7 cellular contexts compared by ENCODE assay signal in the genomic region with DNA sequence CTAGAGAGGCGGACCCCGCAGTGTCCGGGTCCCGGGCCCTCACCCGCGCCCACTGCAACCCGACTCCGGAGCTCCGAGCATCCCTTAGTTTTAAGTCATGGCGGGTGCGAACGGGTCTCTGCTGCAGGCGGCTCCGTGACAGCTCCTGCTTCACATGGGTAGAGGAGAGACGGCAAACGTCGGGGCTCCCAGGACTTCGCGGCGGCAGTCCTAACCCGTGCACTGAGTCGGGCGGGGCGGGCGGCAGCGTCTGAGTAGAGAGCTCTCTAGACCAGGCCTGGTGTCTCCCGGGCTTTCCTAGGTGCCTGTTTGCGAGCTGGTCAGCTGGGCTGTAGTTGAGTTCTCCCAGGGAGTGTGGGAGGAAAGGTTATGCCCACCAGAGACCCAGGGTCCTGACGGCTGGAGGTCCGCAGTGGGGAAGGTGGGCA. TPM values are rescaled to one million over a fixed set of nuclear protein-coding genes. Genes with fewer than 3 reads are reported as not detected.
DNase-seq lines count a peak whose midpoint lies in the region; ATAC-seq and TF ChIP-seq lines count a peak whose summit lies in the region.

No MANE protein-coding gene starts in this region.

- H3K27ac ChIP-seq in HCT116 (ENCODE audit: low read depth, low read length) (peak overlapping the region; percentile 55; the same call in 1 of the 2 replicates), SK-N-SH (ENCODE audit: low read depth in 2 of 2, low read length in 1 of 2) (peak overlapping the region; percentile 33 to 39; a peak in 2 of 4 replicates), gastrocnemius medialis (peak overlapping the region; percentile 70 to 88 (median 78))

- H3K4me1 ChIP-seq in HCT116 (ENCODE audit: control insufficient read depth in 1 of 2, insufficient read depth in 2 of 2, low read length in 2 of 2) (peaks cover 6 to 31% of the 10 kb centered on the region in 2 experiments; a peak in 3 of 4 replicates), SK-N-SH (ENCODE audit: control insufficient read depth in 1 of 2, insufficient read depth in 2 of 2, low read depth in 1 of 2, low read length in 1 of 2) (peaks cover 4 to 20% of the 10 kb centered on the region in 2 experiments; a peak in 3 of 4 replicates), gastrocnemius medialis (peaks cover 19 to 30% of the 10 kb centered on the region in 2 donors)

- no TSS peak for BruUV-seq in HCT116 (replicated peaks; lab: Mats Ljungman, UMichigan)

- no peak for TF ChIP-seq EP300 in SK-N-SH (IDR thresholded peaks at IDR 0.05; ENCODE audit: borderline replicate concordance in 1 of 2, low read depth in 1 of 2, low read length in 1 of 2)

- no peak for DNase-seq in HCT116 (ENCODE audit: low read depth, low spot score)
- DNase-seq in SK-N-SH = no peak
- peak; percentile 7 for DNase-seq in fibroblast of pulmonary artery (ENCODE audit: low read depth)
- DNase-seq in gastrocnemius medialis = no peak
- no peak for DNase-seq in HT-29 (ENCODE audit: low spot score)
- no peak for DNase-seq in activated gamma-delta T cell (lab: John Stamatoyannopoulos, UW)
- DNase-seq in NCI-H2029 (lab: John Stamatoyannopoulos, UW) = no peak

- no peaks in the 10 kb centered on the region for H3K9me3 ChIP-seq in HCT116 (ENCODE audit: control insufficient read depth in 1 of 2, insufficient read depth in 1 of 2, low read depth in 1 of 2, low read length in 2 of 2)
- H3K9me3 ChIP-seq in SK-N-SH = no peaks in the 10 kb centered on the region
- H3K9me3 ChIP-seq in gastrocnemius medialis = no peaks in the 10 kb centered on the region

- RAD21 ChIA-PET in HCT116 (lab: Charles Lee; ENCODE audit: low non-redundant PET in 1 of 2, low total read pairs in 2 of 2, uncharacterized antibody in 2 of 2, unreplicated experiment in 2 of 2) = no interaction called here

- CTCF ChIA-PET in HCT116 (lab: Charles Lee) (interaction anchor here (0.8 to 1.8 kb wide), 5 partner anchors 8 to 92 kb away, joined by 3 to 12 read pairs (median 4); no protein-coding TSS in a partner anchor), SK-N-SH (lab: Yijun Ruan, JAX) (interaction anchor here (0.9 to 5.8 kb wide), 9 partner anchors 14 to 105 kb away, joined by 3 to 43 read pairs (median 6); no protein-coding TSS in a partner anchor)

- TF ChIP-seq CTCF in HCT116 (IDR thresholded peaks at IDR 0.05 in 2 of 3, conservative IDR thresholded peaks at IDR 0.05 in 1 of 3; ENCODE audit: borderline replicate concordance in 1 of 3, insufficient read depth in 1 of 3, low read depth in 2 of 3, low read length in 2 of 3) = no peak
- no peak for TF ChIP-seq CTCF in SK-N-SH (IDR thresholded peaks at IDR 0.05)
- no peak for TF ChIP-seq CTCF in fibroblast of pulmonary artery (IDR thresholded peaks at IDR 0.05; ENCODE audit: low read length, missing control alignments)
- no peak for TF ChIP-seq CTCF in gastrocnemius medialis (IDR thresholded peaks at IDR 0.05 in 4 of 5, conservative IDR thresholded peaks at IDR 0.05 in 1 of 5)

- intact Hi-C loops in HCT116 (cut with micrococcal nuclease) = loop anchor here (5.0 kb wide), 1 partner anchor 94 kb away; no protein-coding TSS in a partner anchor
- intact Hi-C loops in gastrocnemius medialis (cut with DNase I; ENCODE audit: low total_unique reads) = loop anchor here (5.0 kb wide), 1 partner anchor 974 kb away; the partner anchor contains the start of genes HCFC1R1, THOC6 and TNFRSF12A

- in situ Hi-C loops in gastrocnemius medialis (cut with MboI; ENCODE audit: low sequenced_read_pairs in 4 of 4) = no loop called here

- H2AFZ ChIP-seq in HCT116 (ENCODE audit: low read depth, low read length, poor library complexity, severe bottlenecking) (no peak overlapping the region), SK-N-SH (ENCODE audit: low read depth) (peak overlapping the region; percentile 71)

- H3K4me3 ChIP-seq in HCT116 (replicated peaks in 1 of 2; ENCODE audit: low read depth in 1 of 2, low read length in 2 of 2) = peak overlapping the region; percentile 64 to 88
- peak overlapping the region; percentile 71 to 76 for H3K4me3 ChIP-seq in SK-N-SH (ENCODE audit: low read depth in 2 of 2, low read length in 1 of 2)
- H3K4me3 ChIP-seq in fibroblast of pulmonary artery (replicated peaks; ENCODE audit: low read depth, low read length) = peak overlapping the region; percentile 70
- H3K4me3 ChIP-seq in gastrocnemius medialis = peak overlapping the region; percentile 71 to 91 (median 86)

- H3K4me2 ChIP-seq in HCT116 (ENCODE audit: low read length) = peak overlapping the region; percentile 82
- peak overlapping the region; percentile 98 for H3K4me2 ChIP-seq in SK-N-SH

- POLR2A ChIA-PET in HCT116 (lab: Charles Lee) = interaction anchor here (1.0 to 1.7 kb wide), 3 partner anchors 103 to 203 kb away, joined by 4 to 6 read pairs (median 4); partner anchors contain the start of genes ECI1 and TRAF7
- POLR2A ChIA-PET in SK-N-SH (lab: Yijun Ruan, JAX) = interaction anchor here (0.9 to 2.1 kb wide), 14 partner anchors 9 to 421 kb away, joined by 3 to 12 read pairs (median 5); partner anchors contain the start of gene TRAF7

- H3K9me2 ChIP-seq in HCT116 (ENCODE audit: insufficient read depth) = no peaks in the 10 kb centered on the region
- H3K9me2 ChIP-seq in SK-N-SH = no peaks in the 10 kb centered on the region

- peaks cover 0 to 3% of the 10 kb centered on the region in 2 experiments; a peak in 2 of 4 replicates for H3K36me3 ChIP-seq in HCT116 (ENCODE audit: control insufficient read depth in 1 of 2, insufficient read depth in 2 of 2, low read length in 2 of 2)
- H3K36me3 ChIP-seq in SK-N-SH (replicated peaks in 1 of 2; ENCODE audit: control insufficient read depth in 1 of 2, insufficient read depth in 2 of 2, low read length in 1 of 2) = peaks cover 14 to 17% of the 10 kb centered on the region in 2 experiments
- peaks cover 0 to 26% of the 10 kb centered on the region in 2 donors for H3K36me3 ChIP-seq in gastrocnemius medialis

- no peak for TF ChIP-seq POLR2A in HCT116 (IDR thresholded peaks at IDR 0.05; ENCODE audit: borderline replicate concordance, extremely low read depth, insufficient read depth, insufficient read length)
- TF ChIP-seq POLR2A in gastrocnemius medialis (IDR thresholded peaks at IDR 0.05) = no peak

- H3K79me2 ChIP-seq in HCT116 (ENCODE audit: insufficient read depth, low read length) (peaks cover 11% of the 10 kb centered on the region; the same call in 1 of the 2 replicates), SK-N-SH (ENCODE audit: insufficient read depth) (peaks cover 53% of the 10 kb centered on the region)

- peak; percentile 17 for ATAC-seq in HCT116
- peak; percentile 28 to 29 for ATAC-seq in gastrocnemius medialis

- H3K27me3 ChIP-seq in HCT116 (ENCODE audit: insufficient read depth, low read length) (no peaks in the 10 kb centered on the region), SK-N-SH (ENCODE audit: insufficient read depth) (no peaks in the 10 kb centered on the region), gastrocnemius medialis (no peaks in the 10 kb centered on the region)

- TF ChIP-seq RAD21 in HCT116 (IDR thresholded peaks at IDR 0.05; ENCODE audit: low read depth) (no peak), SK-N-SH (IDR thresholded peaks at IDR 0.05; ENCODE audit: low read length) (no peak)

- WGBS in SK-N-SH (ENCODE audit: low lambda C conversion rate) = 0% methylated on average over 10 of the region's 30 CpGs

- H3K9ac ChIP-seq in HCT116 (ENCODE audit: low read length) = peak overlapping the region; percentile 77
- H3K9ac ChIP-seq in SK-N-SH = peak overlapping the region; percentile 74

- no peaks in the 10 kb centered on the region for H3F3A ChIP-seq in SK-N-SH (replicated peaks; ENCODE audit: insufficient read depth)

- H4K20me1 ChIP-seq in HCT116 (ENCODE audit: insufficient read depth) (no peaks in the 10 kb centered on the region), SK-N-SH (ENCODE audit: insufficient read depth) (no peaks in the 10 kb centered on the region)

RNA-seq across cellular contexts. Expression of gene TSC2, which starts 0.3 kb away (rescaled TPM):
- total RNA-seq in HCT116 (2021; ENCODE audit: unreplicated experiment) (74.1 TPM), gastrocnemius medialis (10 to 100 TPM; 44.5 to 62.7 (median 53.8) TPM)
- 62.2 and 63.0 TPM in 2 replicates for polyA plus RNA-seq in HCT116 (2012)
- polyA plus RNA-seq in SK-N-SH (2012; rRNA removed) = 76.7 and 96.1 TPM in 2 replicates
- polyA plus RNA-seq in SK-N-SH (2012; cell fraction: cytosol; rRNA removed) = 22.6 and 32.9 TPM in 2 replicates
- polyA plus RNA-seq in SK-N-SH (2012; cell fraction: nucleus; rRNA removed) = 376 and 625 TPM in 2 replicates
- 75.1 and 85.0 TPM in 2 replicates for total RNA-seq in HT-29 (2014; rRNA removed; shearing (Covaris generic))

RNA-seq across cellular contexts. Expression of gene NTHL1, which starts 0.5 kb away (rescaled TPM):
- 40.1 TPM for total RNA-seq in HCT116 (2021; ENCODE audit: unreplicated experiment)
- 27.3 and 28.3 TPM in 2 replicates for polyA plus RNA-seq in HCT116 (2012)
- polyA plus RNA-seq in SK-N-SH (2012; rRNA removed) = 72.9 and 77.3 TPM in 2 replicates
- polyA plus RNA-seq in SK-N-SH (2012; cell fraction: cytosol; rRNA removed) = 32.1 and 51.5 TPM in 2 replicates
- 59.5 and 109 TPM in 2 replicates for polyA plus RNA-seq in SK-N-SH (2012; cell fraction: nucleus; rRNA removed)
- 10 to 100 TPM in 1 of 4 donors, 1 to 10 TPM in 3; 3.5 to 13.6 (median 6.4) TPM for total RNA-seq in gastrocnemius medialis
- total RNA-seq in HT-29 (2014; rRNA removed; shearing (Covaris generic)) = 157 and 215 TPM in 2 replicates

RNA-seq across cellular contexts. Expression of gene NHERF2, which starts 21.4 kb away (rescaled TPM):
- 58.4 TPM for total RNA-seq in HCT116 (2021; ENCODE audit: unreplicated experiment)
- polyA plus RNA-seq in HCT116 (2012) = 45.9 and 52.4 TPM in 2 replicates
- 45.2 and 53.8 TPM in 2 replicates for polyA plus RNA-seq in SK-N-SH (2012; rRNA removed)
- polyA plus RNA-seq in SK-N-SH (2012; cell fraction: cytosol; rRNA removed) = 30.7 and 46.0 TPM in 2 replicates
- polyA plus RNA-seq in SK-N-SH (2012; cell fraction: nucleus; rRNA removed) = 43.9 and 70.4 TPM in 2 replicates
- 10 to 100 TPM; 51.6 to 86.9 (median 74.4) TPM for total RNA-seq in gastrocnemius medialis
- total RNA-seq in HT-29 (2014; rRNA removed; shearing (Covaris generic)) = 258 and 259 TPM in 2 replicates

RNA-seq across cellular contexts. Expression of gene NPW, which starts 28.5 kb away (rescaled TPM):
- 226 TPM for total RNA-seq in HCT116 (2021; ENCODE audit: unreplicated experiment)
- 110 and 125 TPM in 2 replicates for polyA plus RNA-seq in HCT116 (2012)
- 0.62 and 1.1 TPM in 2 replicates for polyA plus RNA-seq in SK-N-SH (2012; rRNA removed)
- 0.37 and 1.1 TPM in 2 replicates for polyA plus RNA-seq in SK-N-SH (2012; cell fraction: cytosol; rRNA removed)
- 6.7 and 14.8 TPM in 2 replicates for polyA plus RNA-seq in SK-N-SH (2012; cell fraction: nucleus; rRNA removed)
- not detected for total RNA-seq in gastrocnemius medialis
- 0.91 and 2.7 TPM in 2 replicates for total RNA-seq in HT-29 (2014; rRNA removed; shearing (Covaris generic))

RNA-seq across cellular contexts. Expression of gene ZNF598, which starts 38.5 kb away (rescaled TPM):
- total RNA-seq in HCT116 (2021; ENCODE audit: unreplicated experiment) (57.4 TPM), gastrocnemius medialis (10 to 100 TPM; 57.0 to 92.2 (median 75.4) TPM)
- 32.0 and 33.0 TPM in 2 replicates for polyA plus RNA-seq in HCT116 (2012)
- 38.1 and 47.8 TPM in 2 replicates for polyA plus RNA-seq in SK-N-SH (2012; rRNA removed)
- polyA plus RNA-seq in SK-N-SH (2012; cell fraction: cytosol; rRNA removed) = 19.2 and 29.4 TPM in 2 replicates
- polyA plus RNA-seq in SK-N-SH (2012; cell fraction: nucleus; rRNA removed) = 170 and 358 TPM in 2 replicates
- 42.9 and 49.0 TPM in 2 replicates for total RNA-seq in HT-29 (2014; rRNA removed; shearing (Covaris generic))

Comparison
In these comparisons a context has a peak if more than half of its experiments do, and no peak if none do; other contexts are left out.
1. Of the 11 proteins assayed by ChIP-seq in both SK-N-SH and HCT116: peak only in SK-N-SH: SIN3A; only in HCT116: none; in both: none; in neither: 10.